Comparison of ENCODE assay signal across 1 cellular context in the genomic region with DNA sequence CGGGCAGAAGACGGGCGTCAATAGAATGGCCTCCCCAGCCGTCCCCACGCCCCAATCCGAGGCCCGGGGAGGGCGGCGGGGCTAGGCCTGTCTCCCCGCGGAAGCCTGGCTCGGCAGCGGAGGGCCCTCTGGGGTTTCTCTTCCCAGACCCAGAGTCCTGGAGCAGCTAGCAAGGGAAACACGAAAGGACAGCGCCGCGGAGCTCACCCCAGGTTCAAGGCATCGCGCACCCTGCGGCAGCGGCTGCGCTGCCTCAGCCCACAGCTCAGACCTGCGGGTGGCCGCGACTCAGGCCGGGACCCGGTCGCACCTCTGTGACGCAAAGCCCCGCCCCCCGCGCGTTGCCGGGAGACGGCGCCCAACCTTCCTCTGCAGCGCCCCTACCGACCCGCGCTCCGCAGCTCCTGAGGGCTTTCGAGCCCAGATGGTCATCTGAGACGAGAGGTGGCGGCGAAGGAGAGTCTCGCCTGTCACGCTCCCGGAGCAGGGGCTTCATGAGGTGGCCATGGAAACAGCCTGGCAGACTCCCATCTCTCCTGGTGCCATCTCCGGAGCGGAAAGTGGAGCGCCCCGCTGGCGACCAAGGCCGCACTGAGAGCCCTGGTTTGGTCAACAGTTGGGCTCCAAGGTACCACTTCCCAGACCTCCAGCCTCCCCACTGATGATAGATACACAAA.
TF ChIP-seq lines count a peak whose summit lies in the region.

A gene with protein sequence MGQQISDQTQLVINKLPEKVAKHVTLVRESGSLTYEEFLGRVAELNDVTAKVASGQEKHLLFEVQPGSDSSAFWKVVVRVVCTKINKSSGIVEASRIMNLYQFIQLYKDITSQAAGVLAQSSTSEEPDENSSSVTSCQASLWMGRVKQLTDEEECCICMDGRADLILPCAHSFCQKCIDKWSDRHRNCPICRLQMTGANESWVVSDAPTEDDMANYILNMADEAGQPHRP (minus strand): TSS at position 273 of the 677 bp plus-strand sequence. CDS start 7,029 bp downstream, outside the sequence.

TF ChIP-seq in GM12878, 131 proteins besides CTCF, POLR2A, EP300 and RAD21 (continued from another document and continues in another):
- TF ChIP-seq, protein P1, sequence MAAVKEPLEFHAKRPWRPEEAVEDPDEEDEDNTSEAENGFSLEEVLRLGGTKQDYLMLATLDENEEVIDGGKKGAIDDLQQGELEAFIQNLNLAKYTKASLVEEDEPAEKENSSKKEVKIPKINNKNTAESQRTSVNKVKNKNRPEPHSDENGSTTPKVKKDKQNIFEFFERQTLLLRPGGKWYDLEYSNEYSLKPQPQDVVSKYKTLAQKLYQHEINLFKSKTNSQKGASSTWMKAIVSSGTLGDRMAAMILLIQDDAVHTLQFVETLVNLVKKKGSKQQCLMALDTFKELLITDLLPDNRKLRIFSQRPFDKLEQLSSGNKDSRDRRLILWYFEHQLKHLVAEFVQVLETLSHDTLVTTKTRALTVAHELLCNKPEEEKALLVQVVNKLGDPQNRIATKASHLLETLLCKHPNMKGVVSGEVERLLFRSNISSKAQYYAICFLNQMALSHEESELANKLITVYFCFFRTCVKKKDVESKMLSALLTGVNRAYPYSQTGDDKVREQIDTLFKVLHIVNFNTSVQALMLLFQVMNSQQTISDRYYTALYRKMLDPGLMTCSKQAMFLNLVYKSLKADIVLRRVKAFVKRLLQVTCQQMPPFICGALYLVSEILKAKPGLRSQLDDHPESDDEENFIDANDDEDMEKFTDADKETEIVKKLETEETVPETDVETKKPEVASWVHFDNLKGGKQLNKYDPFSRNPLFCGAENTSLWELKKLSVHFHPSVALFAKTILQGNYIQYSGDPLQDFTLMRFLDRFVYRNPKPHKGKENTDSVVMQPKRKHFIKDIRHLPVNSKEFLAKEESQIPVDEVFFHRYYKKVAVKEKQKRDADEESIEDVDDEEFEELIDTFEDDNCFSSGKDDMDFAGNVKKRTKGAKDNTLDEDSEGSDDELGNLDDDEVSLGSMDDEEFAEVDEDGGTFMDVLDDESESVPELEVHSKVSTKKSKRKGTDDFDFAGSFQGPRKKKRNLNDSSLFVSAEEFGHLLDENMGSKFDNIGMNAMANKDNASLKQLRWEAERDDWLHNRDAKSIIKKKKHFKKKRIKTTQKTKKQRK (IDR thresholded peaks at IDR 0.05; ENCODE audit: low read depth, low read length), result no peak
- TF ChIP-seq MYB (IDR thresholded peaks at IDR 0.05; ENCODE audit: borderline replicate concordance, low read depth, low read length), result no peak
- no peak for TF ChIP-seq NFIC (IDR thresholded peaks at IDR 0.05; ENCODE audit: low read depth, low read length)
- TF ChIP-seq, protein P2, sequence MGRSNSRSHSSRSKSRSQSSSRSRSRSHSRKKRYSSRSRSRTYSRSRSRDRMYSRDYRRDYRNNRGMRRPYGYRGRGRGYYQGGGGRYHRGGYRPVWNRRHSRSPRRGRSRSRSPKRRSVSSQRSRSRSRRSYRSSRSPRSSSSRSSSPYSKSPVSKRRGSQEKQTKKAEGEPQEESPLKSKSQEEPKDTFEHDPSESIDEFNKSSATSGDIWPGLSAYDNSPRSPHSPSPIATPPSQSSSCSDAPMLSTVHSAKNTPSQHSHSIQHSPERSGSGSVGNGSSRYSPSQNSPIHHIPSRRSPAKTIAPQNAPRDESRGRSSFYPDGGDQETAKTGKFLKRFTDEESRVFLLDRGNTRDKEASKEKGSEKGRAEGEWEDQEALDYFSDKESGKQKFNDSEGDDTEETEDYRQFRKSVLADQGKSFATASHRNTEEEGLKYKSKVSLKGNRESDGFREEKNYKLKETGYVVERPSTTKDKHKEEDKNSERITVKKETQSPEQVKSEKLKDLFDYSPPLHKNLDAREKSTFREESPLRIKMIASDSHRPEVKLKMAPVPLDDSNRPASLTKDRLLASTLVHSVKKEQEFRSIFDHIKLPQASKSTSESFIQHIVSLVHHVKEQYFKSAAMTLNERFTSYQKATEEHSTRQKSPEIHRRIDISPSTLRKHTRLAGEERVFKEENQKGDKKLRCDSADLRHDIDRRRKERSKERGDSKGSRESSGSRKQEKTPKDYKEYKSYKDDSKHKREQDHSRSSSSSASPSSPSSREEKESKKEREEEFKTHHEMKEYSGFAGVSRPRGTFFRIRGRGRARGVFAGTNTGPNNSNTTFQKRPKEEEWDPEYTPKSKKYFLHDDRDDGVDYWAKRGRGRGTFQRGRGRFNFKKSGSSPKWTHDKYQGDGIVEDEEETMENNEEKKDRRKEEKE (IDR thresholded peaks at IDR 0.05), result no peak
- TF ChIP-seq, protein P3, sequence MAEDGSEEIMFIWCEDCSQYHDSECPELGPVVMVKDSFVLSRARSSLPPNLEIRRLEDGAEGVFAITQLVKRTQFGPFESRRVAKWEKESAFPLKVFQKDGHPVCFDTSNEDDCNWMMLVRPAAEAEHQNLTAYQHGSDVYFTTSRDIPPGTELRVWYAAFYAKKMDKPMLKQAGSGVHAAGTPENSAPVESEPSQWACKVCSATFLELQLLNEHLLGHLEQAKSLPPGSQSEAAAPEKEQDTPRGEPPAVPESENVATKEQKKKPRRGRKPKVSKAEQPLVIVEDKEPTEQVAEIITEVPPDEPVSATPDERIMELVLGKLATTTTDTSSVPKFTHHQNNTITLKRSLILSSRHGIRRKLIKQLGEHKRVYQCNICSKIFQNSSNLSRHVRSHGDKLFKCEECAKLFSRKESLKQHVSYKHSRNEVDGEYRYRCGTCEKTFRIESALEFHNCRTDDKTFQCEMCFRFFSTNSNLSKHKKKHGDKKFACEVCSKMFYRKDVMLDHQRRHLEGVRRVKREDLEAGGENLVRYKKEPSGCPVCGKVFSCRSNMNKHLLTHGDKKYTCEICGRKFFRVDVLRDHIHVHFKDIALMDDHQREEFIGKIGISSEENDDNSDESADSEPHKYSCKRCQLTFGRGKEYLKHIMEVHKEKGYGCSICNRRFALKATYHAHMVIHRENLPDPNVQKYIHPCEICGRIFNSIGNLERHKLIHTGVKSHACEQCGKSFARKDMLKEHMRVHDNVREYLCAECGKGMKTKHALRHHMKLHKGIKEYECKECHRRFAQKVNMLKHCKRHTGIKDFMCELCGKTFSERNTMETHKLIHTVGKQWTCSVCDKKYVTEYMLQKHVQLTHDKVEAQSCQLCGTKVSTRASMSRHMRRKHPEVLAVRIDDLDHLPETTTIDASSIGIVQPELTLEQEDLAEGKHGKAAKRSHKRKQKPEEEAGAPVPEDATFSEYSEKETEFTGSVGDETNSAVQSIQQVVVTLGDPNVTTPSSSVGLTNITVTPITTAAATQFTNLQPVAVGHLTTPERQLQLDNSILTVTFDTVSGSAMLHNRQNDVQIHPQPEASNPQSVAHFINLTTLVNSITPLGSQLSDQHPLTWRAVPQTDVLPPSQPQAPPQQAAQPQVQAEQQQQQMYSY (CRISPR knock-in tag; IDR thresholded peaks at IDR 0.05), result no peak
- TF ChIP-seq CHD1 (IDR thresholded peaks at IDR 0.05; ENCODE audit: low read depth, low read length), result no peak
- peak; percentile 97 for TF ChIP-seq MXI1 (IDR thresholded peaks at IDR 0.05; ENCODE audit: low read depth, low read length)
- no peak for TF ChIP-seq NFXL1 (IDR thresholded peaks at IDR 0.05; ENCODE audit: borderline replicate concordance)
- TF ChIP-seq, protein P4, sequence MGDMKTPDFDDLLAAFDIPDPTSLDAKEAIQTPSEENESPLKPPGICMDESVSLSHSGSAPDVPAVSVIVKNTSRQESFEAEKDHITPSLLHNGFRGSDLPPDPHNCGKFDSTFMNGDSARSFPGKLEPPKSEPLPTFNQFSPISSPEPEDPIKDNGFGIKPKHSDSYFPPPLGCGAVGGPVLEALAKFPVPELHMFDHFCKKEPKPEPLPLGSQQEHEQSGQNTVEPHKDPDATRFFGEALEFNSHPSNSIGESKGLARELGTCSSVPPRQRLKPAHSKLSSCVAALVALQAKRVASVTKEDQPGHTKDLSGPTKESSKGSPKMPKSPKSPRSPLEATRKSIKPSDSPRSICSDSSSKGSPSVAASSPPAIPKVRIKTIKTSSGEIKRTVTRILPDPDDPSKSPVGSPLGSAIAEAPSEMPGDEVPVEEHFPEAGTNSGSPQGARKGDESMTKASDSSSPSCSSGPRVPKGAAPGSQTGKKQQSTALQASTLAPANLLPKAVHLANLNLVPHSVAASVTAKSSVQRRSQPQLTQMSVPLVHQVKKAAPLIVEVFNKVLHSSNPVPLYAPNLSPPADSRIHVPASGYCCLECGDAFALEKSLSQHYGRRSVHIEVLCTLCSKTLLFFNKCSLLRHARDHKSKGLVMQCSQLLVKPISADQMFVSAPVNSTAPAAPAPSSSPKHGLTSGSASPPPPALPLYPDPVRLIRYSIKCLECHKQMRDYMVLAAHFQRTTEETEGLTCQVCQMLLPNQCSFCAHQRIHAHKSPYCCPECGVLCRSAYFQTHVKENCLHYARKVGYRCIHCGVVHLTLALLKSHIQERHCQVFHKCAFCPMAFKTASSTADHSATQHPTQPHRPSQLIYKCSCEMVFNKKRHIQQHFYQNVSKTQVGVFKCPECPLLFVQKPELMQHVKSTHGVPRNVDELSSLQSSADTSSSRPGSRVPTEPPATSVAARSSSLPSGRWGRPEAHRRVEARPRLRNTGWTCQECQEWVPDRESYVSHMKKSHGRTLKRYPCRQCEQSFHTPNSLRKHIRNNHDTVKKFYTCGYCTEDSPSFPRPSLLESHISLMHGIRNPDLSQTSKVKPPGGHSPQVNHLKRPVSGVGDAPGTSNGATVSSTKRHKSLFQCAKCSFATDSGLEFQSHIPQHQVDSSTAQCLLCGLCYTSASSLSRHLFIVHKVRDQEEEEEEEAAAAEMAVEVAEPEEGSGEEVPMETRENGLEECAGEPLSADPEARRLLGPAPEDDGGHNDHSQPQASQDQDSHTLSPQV (IDR thresholded peaks at IDR 0.05), result no peak
- TF ChIP-seq SMAD1 (IDR thresholded peaks at IDR 0.05; ENCODE audit: low read depth, partially characterized antibody), result no peak
- TF ChIP-seq, protein P5, sequence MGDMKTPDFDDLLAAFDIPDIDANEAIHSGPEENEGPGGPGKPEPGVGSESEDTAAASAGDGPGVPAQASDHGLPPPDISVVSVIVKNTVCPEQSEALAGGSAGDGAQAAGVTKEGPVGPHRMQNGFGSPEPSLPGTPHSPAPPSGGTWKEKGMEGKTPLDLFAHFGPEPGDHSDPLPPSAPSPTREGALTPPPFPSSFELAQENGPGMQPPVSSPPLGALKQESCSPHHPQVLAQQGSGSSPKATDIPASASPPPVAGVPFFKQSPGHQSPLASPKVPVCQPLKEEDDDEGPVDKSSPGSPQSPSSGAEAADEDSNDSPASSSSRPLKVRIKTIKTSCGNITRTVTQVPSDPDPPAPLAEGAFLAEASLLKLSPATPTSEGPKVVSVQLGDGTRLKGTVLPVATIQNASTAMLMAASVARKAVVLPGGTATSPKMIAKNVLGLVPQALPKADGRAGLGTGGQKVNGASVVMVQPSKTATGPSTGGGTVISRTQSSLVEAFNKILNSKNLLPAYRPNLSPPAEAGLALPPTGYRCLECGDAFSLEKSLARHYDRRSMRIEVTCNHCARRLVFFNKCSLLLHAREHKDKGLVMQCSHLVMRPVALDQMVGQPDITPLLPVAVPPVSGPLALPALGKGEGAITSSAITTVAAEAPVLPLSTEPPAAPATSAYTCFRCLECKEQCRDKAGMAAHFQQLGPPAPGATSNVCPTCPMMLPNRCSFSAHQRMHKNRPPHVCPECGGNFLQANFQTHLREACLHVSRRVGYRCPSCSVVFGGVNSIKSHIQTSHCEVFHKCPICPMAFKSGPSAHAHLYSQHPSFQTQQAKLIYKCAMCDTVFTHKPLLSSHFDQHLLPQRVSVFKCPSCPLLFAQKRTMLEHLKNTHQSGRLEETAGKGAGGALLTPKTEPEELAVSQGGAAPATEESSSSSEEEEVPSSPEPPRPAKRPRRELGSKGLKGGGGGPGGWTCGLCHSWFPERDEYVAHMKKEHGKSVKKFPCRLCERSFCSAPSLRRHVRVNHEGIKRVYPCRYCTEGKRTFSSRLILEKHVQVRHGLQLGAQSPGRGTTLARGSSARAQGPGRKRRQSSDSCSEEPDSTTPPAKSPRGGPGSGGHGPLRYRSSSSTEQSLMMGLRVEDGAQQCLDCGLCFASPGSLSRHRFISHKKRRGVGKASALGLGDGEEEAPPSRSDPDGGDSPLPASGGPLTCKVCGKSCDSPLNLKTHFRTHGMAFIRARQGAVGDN (IDR thresholded peaks at IDR 0.05), result peak; percentile 60; the same call in 1 of the 2 replicates
- TF ChIP-seq ATF7 (IDR thresholded peaks at IDR 0.05; ENCODE audit: low read depth), result no peak
- TF ChIP-seq, protein P6, sequence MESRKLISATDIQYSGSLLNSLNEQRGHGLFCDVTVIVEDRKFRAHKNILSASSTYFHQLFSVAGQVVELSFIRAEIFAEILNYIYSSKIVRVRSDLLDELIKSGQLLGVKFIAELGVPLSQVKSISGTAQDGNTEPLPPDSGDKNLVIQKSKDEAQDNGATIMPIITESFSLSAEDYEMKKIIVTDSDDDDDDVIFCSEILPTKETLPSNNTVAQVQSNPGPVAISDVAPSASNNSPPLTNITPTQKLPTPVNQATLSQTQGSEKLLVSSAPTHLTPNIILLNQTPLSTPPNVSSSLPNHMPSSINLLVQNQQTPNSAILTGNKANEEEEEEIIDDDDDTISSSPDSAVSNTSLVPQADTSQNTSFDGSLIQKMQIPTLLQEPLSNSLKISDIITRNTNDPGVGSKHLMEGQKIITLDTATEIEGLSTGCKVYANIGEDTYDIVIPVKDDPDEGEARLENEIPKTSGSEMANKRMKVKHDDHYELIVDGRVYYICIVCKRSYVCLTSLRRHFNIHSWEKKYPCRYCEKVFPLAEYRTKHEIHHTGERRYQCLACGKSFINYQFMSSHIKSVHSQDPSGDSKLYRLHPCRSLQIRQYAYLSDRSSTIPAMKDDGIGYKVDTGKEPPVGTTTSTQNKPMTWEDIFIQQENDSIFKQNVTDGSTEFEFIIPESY (IDR thresholded peaks at IDR 0.05), result no peak
- TF ChIP-seq NRF1 (conservative IDR thresholded peaks at IDR 0.05; ENCODE audit: low read depth, low read length), result no peak
- no peak for TF ChIP-seq JUNB (IDR thresholded peaks at IDR 0.05)
- peak; percentile 73 for TF ChIP-seq IKZF1 (conservative IDR thresholded peaks at IDR 0.05)
- TF ChIP-seq, protein P7, sequence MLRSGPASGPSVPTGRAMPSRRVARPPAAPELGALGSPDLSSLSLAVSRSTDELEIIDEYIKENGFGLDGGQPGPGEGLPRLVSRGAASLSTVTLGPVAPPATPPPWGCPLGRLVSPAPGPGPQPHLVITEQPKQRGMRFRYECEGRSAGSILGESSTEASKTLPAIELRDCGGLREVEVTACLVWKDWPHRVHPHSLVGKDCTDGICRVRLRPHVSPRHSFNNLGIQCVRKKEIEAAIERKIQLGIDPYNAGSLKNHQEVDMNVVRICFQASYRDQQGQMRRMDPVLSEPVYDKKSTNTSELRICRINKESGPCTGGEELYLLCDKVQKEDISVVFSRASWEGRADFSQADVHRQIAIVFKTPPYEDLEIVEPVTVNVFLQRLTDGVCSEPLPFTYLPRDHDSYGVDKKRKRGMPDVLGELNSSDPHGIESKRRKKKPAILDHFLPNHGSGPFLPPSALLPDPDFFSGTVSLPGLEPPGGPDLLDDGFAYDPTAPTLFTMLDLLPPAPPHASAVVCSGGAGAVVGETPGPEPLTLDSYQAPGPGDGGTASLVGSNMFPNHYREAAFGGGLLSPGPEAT (IDR thresholded peaks at IDR 0.05; ENCODE audit: low read depth), result peak; percentile 81
- TF ChIP-seq DPF2 (IDR thresholded peaks at IDR 0.05), result peak; percentile 62
